Comparison of ENCODE assay signal across 8 cellular contexts in genomic region chr3:191330309-191330712, GRCh38. TPM values are rescaled to one million over a fixed set of nuclear protein-coding genes. Genes with fewer than 3 reads are reported as not detected.
DNase-seq lines count a peak whose midpoint lies in the region; ATAC-seq and TF ChIP-seq lines count a peak whose summit lies in the region.

TSS of gene UTS2B (minus strand) at chr3:191330526. CDS start at chr3:191282189, 48,337 bp downstream.

- CTCF ChIA-PET in MCF 10A (lab: Yijun Ruan, JAX): interaction anchor here (0.6 to 1.4 kb wide), 2 partner anchors 85 to 1711 kb away, joined by 3 read pairs; no protein-coding TSS in a partner anchor

- H3K4me3 Mint-ChIP-seq in MCF 10A (ENCODE audit: unreplicated experiment): peak within 1 kb of the TSS; percentile 76
- peak within 1 kb of the TSS; percentile 66 to 69 for H3K4me3 Mint-ChIP-seq in stimulated activated naive CD8-positive, alpha-beta T cell treated with anti-CD3 and anti-CD28 coated beads, Interleukin-15, amount 100 ng/mL, for 72 hours

- intact Hi-C loops in MCF 10A (cut with micrococcal nuclease): loop anchor here (2.0 to 5.0 kb wide), 2 partner anchors 26 to 47 kb away; no protein-coding TSS in a partner anchor

- no peaks in the 10 kb centered on the region; the same call in 1 of the 2 replicates for H3K36me3 ChIP-seq in MG63

- H3K27me3 Mint-ChIP-seq in MCF 10A (ENCODE audit: insufficient read depth, unreplicated experiment): no peaks in the 10 kb centered on the region
- peaks cover 39% of the 10 kb centered on the region for H3K27me3 Mint-ChIP-seq in stimulated activated naive CD8-positive, alpha-beta T cell treated with anti-CD3 and anti-CD28 coated beads, Interleukin-15, amount 100 ng/mL, for 72 hours

- no peaks in the 10 kb centered on the region for H3K27me3 ChIP-seq in MG63

- peak within 1 kb of the TSS; percentile 91 for H3K27ac Mint-ChIP-seq in MCF 10A (ENCODE audit: low read depth, unreplicated experiment)
- no peak within 1 kb of the TSS for H3K27ac Mint-ChIP-seq in stimulated activated naive CD8-positive, alpha-beta T cell treated with anti-CD3 and anti-CD28 coated beads, Interleukin-15, amount 100 ng/mL, for 72 hours

- POLR2A ChIA-PET in MCF 10A (lab: Yijun Ruan, JAX): interaction anchor here (0.7 to 5.1 kb wide), 10 partner anchors 10 to 263 kb away, joined by 3 to 40 read pairs (median 5); no protein-coding TSS in a partner anchor

- ATAC-seq in stimulated activated naive CD8-positive, alpha-beta T cell treated with anti-CD3 and anti-CD28 coated beads, Interleukin-15, amount 100 ng/mL, for 72 hours: no peak
- ATAC-seq in HG03196 (IDR thresholded peaks at IDR 0.05; ENCODE audit: unreplicated experiment) (no peak), GM21390 (IDR thresholded peaks at IDR 0.05; ENCODE audit: unreplicated experiment) (no peak)

- H3K9me3 ChIP-seq in MG63: no peaks in the 10 kb centered on the region

- peak within 1 kb of the TSS; percentile 63 for H3K4me3 ChIP-seq in MG63

- no peaks in the 10 kb centered on the region for H3K9me3 Mint-ChIP-seq in MCF 10A (ENCODE audit: unreplicated experiment)
- no peaks in the 10 kb centered on the region for H3K9me3 Mint-ChIP-seq in stimulated activated naive CD8-positive, alpha-beta T cell treated with anti-CD3 and anti-CD28 coated beads, Interleukin-15, amount 100 ng/mL, for 72 hours

- TSS peak; percentile 35 for BruUV-seq in MCF 10A (replicated peaks; lab: Mats Ljungman, UMichigan)

- no peaks in the 10 kb centered on the region for H3K36me3 Mint-ChIP-seq in MCF 10A (ENCODE audit: insufficient read depth, unreplicated experiment)

- no peak for TF ChIP-seq CTCF in MCF 10A (IDR thresholded peaks at IDR 0.05; ENCODE audit: unreplicated experiment)

- DNase-seq in DMS114 treated with DMSO at 0.1 percent for 48 hours (lab: John Stamatoyannopoulos, UW; ENCODE audit: unreplicated experiment) (peak; percentile 16), MG63 (peak; percentile 62), MCF 10A (ENCODE audit: unreplicated experiment) (peak; percentile 35), kidney glomerular epithelial cell (lab: John Stamatoyannopoulos, UW) (peak; percentile 59), DMS153 (lab: John Stamatoyannopoulos, UW) (no peak)
- no peak for DNase-seq in stimulated activated naive CD8-positive, alpha-beta T cell treated with anti-CD3 and anti-CD28 coated beads, Interleukin-15, amount 100 ng/mL, for 72 hours

- peaks cover 45% of the 10 kb centered on the region for H3K4me1 Mint-ChIP-seq in MCF 10A (ENCODE audit: insufficient read depth, unreplicated experiment)
- H3K4me1 Mint-ChIP-seq in stimulated activated naive CD8-positive, alpha-beta T cell treated with anti-CD3 and anti-CD28 coated beads, Interleukin-15, amount 100 ng/mL, for 72 hours: peaks cover 9% of the 10 kb centered on the region

RNA-seq across cellular contexts. Expression of gene UTS2B, which starts in this region (rescaled TPM):
- total RNA-seq in MG63 (2014; rRNA removed; shearing (Covaris generic); ENCODE audit: low replicate concordance): not detected in 2 replicates
- total RNA-seq in MCF 10A (2022): 0.26 TPM in 1 of 2 replicates, not detected in the other

Comparison
In these comparisons a context has a peak if more than half of its experiments do, and no peak if none do; other contexts are left out.
1. Peak in DNase-seq and H3K4me3 ChIP-seq in MG63; RNA of the gene not detected or under 1 TPM.
2. Peak in DNase-seq in MCF 10A; RNA of the gene not detected or under 1 TPM.
3. DNase-seq: peak in DMS114 treated with DMSO at 0.1 percent for 48 hours (single experiment) and kidney glomerular epithelial cell (single experiment); none in stimulated activated naive CD8-positive, alpha-beta T cell treated with anti-CD3 and anti-CD28 coated beads, Interleukin-15, amount 100 ng/mL, for 72 hours (0 of 2) and DMS153 (single experiment).